ENCODE assay signal across 7 cellular contexts in the genomic region with DNA sequence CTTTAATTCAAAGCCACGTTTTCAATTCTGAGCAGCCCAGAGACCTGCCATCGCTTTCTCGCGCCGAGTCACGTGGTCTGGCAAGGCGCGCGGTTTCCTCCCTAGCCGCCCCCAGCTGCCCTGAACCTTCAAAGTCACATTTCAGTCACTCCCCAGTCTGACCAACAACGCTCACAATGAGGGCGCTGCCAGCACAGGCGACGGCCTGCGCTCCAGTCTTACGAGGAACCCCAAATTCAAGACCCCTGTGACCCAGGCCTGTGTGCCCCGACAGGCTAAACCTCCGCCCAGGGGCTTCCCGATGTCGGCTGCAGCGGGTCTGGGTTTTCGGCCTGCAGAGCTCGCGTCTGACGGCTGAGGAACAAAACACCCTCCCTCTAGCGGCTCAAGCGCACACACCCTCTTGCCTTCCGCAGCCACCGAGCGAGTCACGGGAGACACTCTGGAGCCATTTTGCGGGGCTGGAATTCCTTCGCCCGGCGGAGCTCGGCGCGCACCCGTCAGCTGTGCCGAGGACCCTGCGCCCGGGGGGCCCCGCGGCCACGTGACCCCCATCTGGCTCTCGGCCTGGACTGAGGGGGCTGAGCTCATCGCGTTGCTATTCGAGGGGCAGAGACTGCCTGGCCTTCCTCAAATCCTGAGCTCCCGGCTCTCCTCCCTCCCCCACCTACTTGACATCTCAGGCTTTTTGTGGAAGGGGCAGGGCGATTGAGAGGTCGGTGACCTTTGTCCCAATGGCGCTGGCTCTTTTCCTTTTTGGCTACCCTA.
DNase-seq lines count a peak whose midpoint lies in the region; ATAC-seq and TF ChIP-seq lines count a peak whose summit lies in the region.

No MANE protein-coding gene starts in this region.

- no peaks in the 10 kb centered on the region for H3K27me3 ChIP-seq in dorsolateral prefrontal cortex
- H3K27me3 ChIP-seq in liver (ENCODE audit: control insufficient read depth in 4 of 4, insufficient read depth in 4 of 4, low read length in 3 of 4), result no peaks in the 10 kb centered on the region

- H3K4me3 ChIP-seq in dorsolateral prefrontal cortex (peak overlapping the region; percentile 38 to 80 (median 65)), liver (ENCODE audit: low read depth in 1 of 3, low read length in 3 of 3) (peak overlapping the region; percentile 51 to 55 (median 52))

- no peaks in the 10 kb centered on the region for H3K36me3 ChIP-seq in liver (ENCODE audit: control insufficient read depth in 4 of 4, insufficient read depth in 3 of 4, low read depth in 1 of 4, low read length in 3 of 4)

- H3K27ac ChIP-seq in dorsolateral prefrontal cortex (peak overlapping the region in 58 of 59 donors; percentile 37 to 94 (median 85)), liver (ENCODE audit: low read depth in 1 of 2, low read length in 2 of 2) (peak overlapping the region; percentile 67 to 90)

- 2% methylated on average over 53 of the region's 53 CpGs for WGBS in liver

- intact Hi-C loops in dorsolateral prefrontal cortex (cut with DNase I), result no loop called here

- no peaks in the 10 kb centered on the region for H3K9me3 ChIP-seq in liver (ENCODE audit: control insufficient read depth in 4 of 4, low read length in 3 of 4)

- ATAC-seq in GM18511 (IDR thresholded peaks at IDR 0.05; ENCODE audit: unreplicated experiment) (peak; percentile 96), HG02970 (IDR thresholded peaks at IDR 0.05; ENCODE audit: low FRiP score, unreplicated experiment) (peak; percentile 86)

- peak; percentile 11 to 74 (median 51) for TF ChIP-seq CTCF in dorsolateral prefrontal cortex (IDR thresholded peaks at IDR 0.05 in 54 of 56, conservative IDR thresholded peaks at IDR 0.05 in 2 of 56; ENCODE audit: low read depth in 1 of 56, partially characterized antibody in 56 of 56)
- peak; percentile 46 for TF ChIP-seq CTCF in liver (IDR thresholded peaks at IDR 0.05; ENCODE audit: low read depth, low read length, missing input control)

- peak; percentile 98 for DNase-seq in NCI-H226
- peak; percentile 59 to 65 for DNase-seq in activated CD4-positive, alpha-beta T cell treated with anti-CD3 and anti-CD28 coated beads, Interleukin-2, amount 50 U/mL, for 4 hours
- DNase-seq in dorsolateral prefrontal cortex, result peak; percentile 37 to 77 (median 64)
- DNase-seq in stimulated activated CD4-positive, alpha-beta T cell treated with anti-CD3 and anti-CD28 coated beads, Interleukin-2, amount 100 ng/mL, for 4 hours (ENCODE audit: low read depth), result peak; percentile 55

- H3K9ac ChIP-seq in liver (ENCODE audit: low read depth in 1 of 2, low read length in 2 of 2), result peak overlapping the region; percentile 1 to 30

- H3K4me1 ChIP-seq in liver (ENCODE audit: control insufficient read depth in 4 of 4, insufficient read depth in 4 of 4, low read length in 3 of 4), result peaks cover 3 to 17% (median 9%) of the 10 kb centered on the region in 4 donors

- peak; percentile 41 to 60 for TF ChIP-seq RAD21 in liver (IDR thresholded peaks at IDR 0.05)

TF ChIP-seq in liver, 16 proteins besides CTCF, POLR2A, EP300 and RAD21:
- TF ChIP-seq FOXA2 (IDR thresholded peaks at IDR 0.05) (no peak), RXRA (IDR thresholded peaks at IDR 0.05) (peak; percentile 78 to 85), HNF4A (conservative IDR thresholded peaks at IDR 0.05) (peak in 1 of 2 donors; percentile 34), TAF1 (conservative IDR thresholded peaks at IDR 0.05) (peak; percentile 58), SP1 (IDR thresholded peaks at IDR 0.05) (peak; percentile 75), JUND (IDR thresholded peaks at IDR 0.05) (peak; percentile 44 to 58), YY1 (IDR thresholded peaks at IDR 0.05) (peak; percentile 94), GABPA (IDR thresholded peaks at IDR 0.05 in 1 of 2, conservative IDR thresholded peaks at IDR 0.05 in 1 of 2) (no peak), EGR1 (IDR thresholded peaks at IDR 0.05; ENCODE audit: low read depth in 2 of 2) (peak in 1 of 2 donors; percentile 12), HNF4G (IDR thresholded peaks at IDR 0.05) (no peak), NR2F2 (IDR thresholded peaks at IDR 0.05) (peak; percentile 98)
- TF ChIP-seq, protein P1, sequence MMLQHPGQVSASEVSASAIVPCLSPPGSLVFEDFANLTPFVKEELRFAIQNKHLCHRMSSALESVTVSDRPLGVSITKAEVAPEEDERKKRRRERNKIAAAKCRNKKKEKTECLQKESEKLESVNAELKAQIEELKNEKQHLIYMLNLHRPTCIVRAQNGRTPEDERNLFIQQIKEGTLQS (IDR thresholded peaks at IDR 0.05), result no peak
- TF ChIP-seq, protein P2, sequence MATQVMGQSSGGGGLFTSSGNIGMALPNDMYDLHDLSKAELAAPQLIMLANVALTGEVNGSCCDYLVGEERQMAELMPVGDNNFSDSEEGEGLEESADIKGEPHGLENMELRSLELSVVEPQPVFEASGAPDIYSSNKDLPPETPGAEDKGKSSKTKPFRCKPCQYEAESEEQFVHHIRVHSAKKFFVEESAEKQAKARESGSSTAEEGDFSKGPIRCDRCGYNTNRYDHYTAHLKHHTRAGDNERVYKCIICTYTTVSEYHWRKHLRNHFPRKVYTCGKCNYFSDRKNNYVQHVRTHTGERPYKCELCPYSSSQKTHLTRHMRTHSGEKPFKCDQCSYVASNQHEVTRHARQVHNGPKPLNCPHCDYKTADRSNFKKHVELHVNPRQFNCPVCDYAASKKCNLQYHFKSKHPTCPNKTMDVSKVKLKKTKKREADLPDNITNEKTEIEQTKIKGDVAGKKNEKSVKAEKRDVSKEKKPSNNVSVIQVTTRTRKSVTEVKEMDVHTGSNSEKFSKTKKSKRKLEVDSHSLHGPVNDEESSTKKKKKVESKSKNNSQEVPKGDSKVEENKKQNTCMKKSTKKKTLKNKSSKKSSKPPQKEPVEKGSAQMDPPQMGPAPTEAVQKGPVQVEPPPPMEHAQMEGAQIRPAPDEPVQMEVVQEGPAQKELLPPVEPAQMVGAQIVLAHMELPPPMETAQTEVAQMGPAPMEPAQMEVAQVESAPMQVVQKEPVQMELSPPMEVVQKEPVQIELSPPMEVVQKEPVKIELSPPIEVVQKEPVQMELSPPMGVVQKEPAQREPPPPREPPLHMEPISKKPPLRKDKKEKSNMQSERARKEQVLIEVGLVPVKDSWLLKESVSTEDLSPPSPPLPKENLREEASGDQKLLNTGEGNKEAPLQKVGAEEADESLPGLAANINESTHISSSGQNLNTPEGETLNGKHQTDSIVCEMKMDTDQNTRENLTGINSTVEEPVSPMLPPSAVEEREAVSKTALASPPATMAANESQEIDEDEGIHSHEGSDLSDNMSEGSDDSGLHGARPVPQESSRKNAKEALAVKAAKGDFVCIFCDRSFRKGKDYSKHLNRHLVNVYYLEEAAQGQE (IDR thresholded peaks at IDR 0.05), result peak; percentile 45
- TF ChIP-seq, protein P3, sequence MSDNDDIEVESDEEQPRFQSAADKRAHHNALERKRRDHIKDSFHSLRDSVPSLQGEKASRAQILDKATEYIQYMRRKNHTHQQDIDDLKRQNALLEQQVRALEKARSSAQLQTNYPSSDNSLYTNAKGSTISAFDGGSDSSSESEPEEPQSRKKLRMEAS (IDR thresholded peaks at IDR 0.05), result peak; percentile 33
- TF ChIP-seq, protein P4, sequence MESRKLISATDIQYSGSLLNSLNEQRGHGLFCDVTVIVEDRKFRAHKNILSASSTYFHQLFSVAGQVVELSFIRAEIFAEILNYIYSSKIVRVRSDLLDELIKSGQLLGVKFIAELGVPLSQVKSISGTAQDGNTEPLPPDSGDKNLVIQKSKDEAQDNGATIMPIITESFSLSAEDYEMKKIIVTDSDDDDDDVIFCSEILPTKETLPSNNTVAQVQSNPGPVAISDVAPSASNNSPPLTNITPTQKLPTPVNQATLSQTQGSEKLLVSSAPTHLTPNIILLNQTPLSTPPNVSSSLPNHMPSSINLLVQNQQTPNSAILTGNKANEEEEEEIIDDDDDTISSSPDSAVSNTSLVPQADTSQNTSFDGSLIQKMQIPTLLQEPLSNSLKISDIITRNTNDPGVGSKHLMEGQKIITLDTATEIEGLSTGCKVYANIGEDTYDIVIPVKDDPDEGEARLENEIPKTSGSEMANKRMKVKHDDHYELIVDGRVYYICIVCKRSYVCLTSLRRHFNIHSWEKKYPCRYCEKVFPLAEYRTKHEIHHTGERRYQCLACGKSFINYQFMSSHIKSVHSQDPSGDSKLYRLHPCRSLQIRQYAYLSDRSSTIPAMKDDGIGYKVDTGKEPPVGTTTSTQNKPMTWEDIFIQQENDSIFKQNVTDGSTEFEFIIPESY (IDR thresholded peaks at IDR 0.05), result no peak

Comparison
In these comparisons a context has a peak if more than half of its experiments do, and no peak if none do; other contexts are left out.
1. Peak in every context shown above with its lines: DNase-seq, ATAC-seq, H3K4me3 ChIP-seq and H3K27ac ChIP-seq.